In the genomic region with DNA sequence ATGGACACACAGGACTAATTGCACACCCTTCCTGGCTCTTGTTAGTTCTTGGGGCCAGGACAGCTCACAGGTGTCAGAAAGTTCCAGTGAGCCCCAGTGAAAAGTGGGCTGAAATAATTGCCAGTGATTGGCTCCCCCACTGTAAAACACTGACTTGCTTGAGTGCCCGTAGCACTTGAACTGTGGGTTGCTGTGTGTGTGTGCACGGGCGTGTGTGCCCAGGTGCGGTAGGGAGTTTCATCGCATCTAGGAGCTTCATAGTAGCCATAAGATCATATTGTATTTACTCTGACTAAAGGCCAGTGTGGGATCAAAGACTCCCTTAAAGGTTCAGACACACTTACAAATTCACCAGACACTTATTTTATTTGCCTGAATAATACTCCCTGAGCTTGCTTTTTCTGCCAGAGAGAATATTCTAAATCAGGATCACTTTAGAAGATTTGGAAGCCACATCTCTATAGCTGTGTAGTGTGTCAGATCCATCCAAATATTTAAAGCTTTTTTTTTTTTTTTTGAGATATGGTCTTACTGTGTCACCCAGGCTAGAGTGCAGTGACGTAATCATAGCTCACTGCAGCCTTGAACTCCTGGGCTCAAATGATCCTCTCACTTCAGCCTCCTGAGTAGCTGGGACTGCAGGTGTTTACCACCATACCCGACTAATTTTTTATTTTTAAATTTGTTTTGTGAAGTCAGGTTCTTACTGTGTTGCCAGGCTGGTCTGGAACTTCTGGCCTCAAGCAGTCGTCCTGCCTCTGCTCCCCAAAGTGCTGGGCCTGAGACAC, we compare ENCODE assay signal across 1 cellular context.
TF ChIP-seq lines count a peak whose summit lies in the region.

No MANE protein-coding gene starts in this region.

TF ChIP-seq in HepG2, 621 proteins besides CTCF, POLR2A, EP300 and RAD21 (continues in another document):
- TF ChIP-seq NR2F6 (IDR thresholded peaks at IDR 0.05) (0 out of 2 replicates have a peak, but pooled peaks have one; percentile 23), NR2F6 (CRISPR knock-in tag; IDR thresholded peaks at IDR 0.05) (no peak), NFE2L1 (CRISPR knock-in tag; IDR thresholded peaks at IDR 0.05; ENCODE audit: borderline replicate concordance) (no peak), ZNF709 (CRISPR knock-in tag; IDR thresholded peaks at IDR 0.05) (no peak), RNF2 (conservative IDR thresholded peaks at IDR 0.05; ENCODE audit: low read depth) (no peak), SKI (IDR thresholded peaks at IDR 0.05; ENCODE audit: partially characterized antibody) (no peak), HNF4A (CRISPR knock-in tag; IDR thresholded peaks at IDR 0.05) (peak; percentile 46), SIN3B (IDR thresholded peaks at IDR 0.05; ENCODE audit: low read length) (no peak), NR2C2 (CRISPR knock-in tag; IDR thresholded peaks at IDR 0.05; ENCODE audit: borderline replicate concordance) (no peak), JDP2 (CRISPR knock-in tag; IDR thresholded peaks at IDR 0.05; ENCODE audit: borderline replicate concordance) (no peak), HNRNPL (IDR thresholded peaks at IDR 0.05; ENCODE audit: low read depth, low read length) (no peak), YEATS4 (CRISPR knock-in tag; IDR thresholded peaks at IDR 0.05; ENCODE audit: borderline replicate concordance) (0 out of 2 replicates have a peak, but pooled peaks have one; percentile 26), ASH2L (IDR thresholded peaks at IDR 0.05; ENCODE audit: insufficient read length, low read depth, low read length) (peak; percentile 2), FOSL2 (CRISPR knock-in tag; IDR thresholded peaks at IDR 0.05) (no peak), ZFP36 (IDR thresholded peaks at IDR 0.05; ENCODE audit: borderline replicate concordance, low read depth, low read length, partially characterized antibody) (no peak), CREB1 (IDR thresholded peaks at IDR 0.05) (peak; percentile 49), CREB1 (CRISPR knock-in tag; IDR thresholded peaks at IDR 0.05) (no peak), ZNF510 (CRISPR knock-in tag; IDR thresholded peaks at IDR 0.05; ENCODE audit: low read depth) (no peak), BHLHE40 (IDR thresholded peaks at IDR 0.05; ENCODE audit: low read length) (no peak), RBM22 (optimal IDR thresholded peaks at IDR 0.05; ENCODE audit: low read length) (peak; percentile 69), ZNF678 (CRISPR knock-in tag; IDR thresholded peaks at IDR 0.05) (no peak), ADNP (CRISPR knock-in tag; IDR thresholded peaks at IDR 0.05) (no peak), ZFY (CRISPR knock-in tag; IDR thresholded peaks at IDR 0.05) (no peak), HDAC2 (CRISPR knock-in tag; IDR thresholded peaks at IDR 0.05) (0 out of 2 replicates have a peak, but pooled peaks have one; percentile 43), FOXJ3 (CRISPR knock-in tag; IDR thresholded peaks at IDR 0.05; ENCODE audit: borderline replicate concordance) (no peak)
- TF ChIP-seq, protein P1, sequence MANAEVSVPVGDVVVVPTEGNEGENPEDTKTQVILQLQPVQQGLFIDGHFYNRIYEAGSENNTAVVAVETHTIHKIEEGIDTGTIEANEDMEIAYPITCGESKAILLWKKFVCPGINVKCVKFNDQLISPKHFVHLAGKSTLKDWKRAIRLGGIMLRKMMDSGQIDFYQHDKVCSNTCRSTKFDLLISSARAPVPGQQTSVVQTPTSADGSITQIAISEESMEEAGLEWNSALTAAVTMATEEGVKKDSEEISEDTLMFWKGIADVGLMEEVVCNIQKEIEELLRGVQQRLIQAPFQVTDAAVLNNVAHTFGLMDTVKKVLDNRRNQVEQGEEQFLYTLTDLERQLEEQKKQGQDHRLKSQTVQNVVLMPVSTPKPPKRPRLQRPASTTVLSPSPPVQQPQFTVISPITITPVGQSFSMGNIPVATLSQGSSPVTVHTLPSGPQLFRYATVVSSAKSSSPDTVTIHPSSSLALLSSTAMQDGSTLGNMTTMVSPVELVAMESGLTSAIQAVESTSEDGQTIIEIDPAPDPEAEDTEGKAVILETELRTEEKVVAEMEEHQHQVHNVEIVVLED (CRISPR knock-in tag; IDR thresholded peaks at IDR 0.05; ENCODE audit: borderline replicate concordance): no peak
- TF ChIP-seq, protein P2, sequence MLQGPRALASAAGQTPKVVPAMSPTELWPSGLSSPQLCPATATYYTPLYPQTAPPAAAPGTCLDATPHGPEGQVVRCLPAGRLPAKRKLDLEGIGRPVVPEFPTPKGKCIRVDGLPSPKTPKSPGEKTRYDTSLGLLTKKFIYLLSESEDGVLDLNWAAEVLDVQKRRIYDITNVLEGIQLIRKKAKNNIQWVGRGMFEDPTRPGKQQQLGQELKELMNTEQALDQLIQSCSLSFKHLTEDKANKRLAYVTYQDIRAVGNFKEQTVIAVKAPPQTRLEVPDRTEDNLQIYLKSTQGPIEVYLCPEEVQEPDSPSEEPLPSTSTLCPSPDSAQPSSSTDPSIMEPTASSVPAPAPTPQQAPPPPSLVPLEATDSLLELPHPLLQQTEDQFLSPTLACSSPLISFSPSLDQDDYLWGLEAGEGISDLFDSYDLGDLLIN (CRISPR knock-in tag; IDR thresholded peaks at IDR 0.05; ENCODE audit: borderline replicate concordance): no peak
- TF ChIP-seq, protein P3, sequence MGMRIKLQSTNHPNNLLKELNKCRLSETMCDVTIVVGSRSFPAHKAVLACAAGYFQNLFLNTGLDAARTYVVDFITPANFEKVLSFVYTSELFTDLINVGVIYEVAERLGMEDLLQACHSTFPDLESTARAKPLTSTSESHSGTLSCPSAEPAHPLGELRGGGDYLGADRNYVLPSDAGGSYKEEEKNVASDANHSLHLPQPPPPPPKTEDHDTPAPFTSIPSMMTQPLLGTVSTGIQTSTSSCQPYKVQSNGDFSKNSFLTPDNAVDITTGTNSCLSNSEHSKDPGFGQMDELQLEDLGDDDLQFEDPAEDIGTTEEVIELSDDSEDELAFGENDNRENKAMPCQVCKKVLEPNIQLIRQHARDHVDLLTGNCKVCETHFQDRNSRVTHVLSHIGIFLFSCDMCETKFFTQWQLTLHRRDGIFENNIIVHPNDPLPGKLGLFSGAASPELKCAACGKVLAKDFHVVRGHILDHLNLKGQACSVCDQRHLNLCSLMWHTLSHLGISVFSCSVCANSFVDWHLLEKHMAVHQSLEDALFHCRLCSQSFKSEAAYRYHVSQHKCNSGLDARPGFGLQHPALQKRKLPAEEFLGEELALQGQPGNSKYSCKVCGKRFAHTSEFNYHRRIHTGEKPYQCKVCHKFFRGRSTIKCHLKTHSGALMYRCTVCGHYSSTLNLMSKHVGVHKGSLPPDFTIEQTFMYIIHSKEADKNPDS (CRISPR knock-in tag; IDR thresholded peaks at IDR 0.05): no peak
- TF ChIP-seq, protein P4, sequence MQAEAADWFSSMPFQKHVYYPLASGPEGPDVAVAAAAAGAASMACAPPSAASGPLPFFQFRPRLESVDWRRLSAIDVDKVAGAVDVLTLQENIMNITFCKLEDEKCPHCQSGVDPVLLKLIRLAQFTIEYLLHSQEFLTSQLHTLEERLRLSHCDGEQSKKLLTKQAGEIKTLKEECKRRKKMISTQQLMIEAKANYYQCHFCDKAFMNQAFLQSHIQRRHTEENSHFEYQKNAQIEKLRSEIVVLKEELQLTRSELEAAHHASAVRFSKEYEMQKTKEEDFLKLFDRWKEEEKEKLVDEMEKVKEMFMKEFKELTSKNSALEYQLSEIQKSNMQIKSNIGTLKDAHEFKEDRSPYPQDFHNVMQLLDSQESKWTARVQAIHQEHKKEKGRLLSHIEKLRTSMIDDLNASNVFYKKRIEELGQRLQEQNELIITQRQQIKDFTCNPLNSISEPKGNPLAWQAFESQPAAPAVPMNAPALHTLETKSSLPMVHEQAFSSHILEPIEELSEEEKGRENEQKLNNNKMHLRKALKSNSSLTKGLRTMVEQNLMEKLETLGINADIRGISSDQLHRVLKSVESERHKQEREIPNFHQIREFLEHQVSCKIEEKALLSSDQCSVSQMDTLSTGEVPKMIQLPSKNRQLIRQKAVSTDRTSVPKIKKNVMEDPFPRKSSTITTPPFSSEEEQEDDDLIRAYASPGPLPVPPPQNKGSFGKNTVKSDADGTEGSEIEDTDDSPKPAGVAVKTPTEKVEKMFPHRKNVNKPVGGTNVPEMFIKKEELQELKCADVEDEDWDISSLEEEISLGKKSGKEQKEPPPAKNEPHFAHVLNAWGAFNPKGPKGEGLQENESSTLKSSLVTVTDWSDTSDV (CRISPR knock-in tag; IDR thresholded peaks at IDR 0.05): no peak
- TF ChIP-seq, protein P5, sequence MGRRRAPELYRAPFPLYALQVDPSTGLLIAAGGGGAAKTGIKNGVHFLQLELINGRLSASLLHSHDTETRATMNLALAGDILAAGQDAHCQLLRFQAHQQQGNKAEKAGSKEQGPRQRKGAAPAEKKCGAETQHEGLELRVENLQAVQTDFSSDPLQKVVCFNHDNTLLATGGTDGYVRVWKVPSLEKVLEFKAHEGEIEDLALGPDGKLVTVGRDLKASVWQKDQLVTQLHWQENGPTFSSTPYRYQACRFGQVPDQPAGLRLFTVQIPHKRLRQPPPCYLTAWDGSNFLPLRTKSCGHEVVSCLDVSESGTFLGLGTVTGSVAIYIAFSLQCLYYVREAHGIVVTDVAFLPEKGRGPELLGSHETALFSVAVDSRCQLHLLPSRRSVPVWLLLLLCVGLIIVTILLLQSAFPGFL (CRISPR knock-in tag; IDR thresholded peaks at IDR 0.05): no peak
- TF ChIP-seq, protein P6, sequence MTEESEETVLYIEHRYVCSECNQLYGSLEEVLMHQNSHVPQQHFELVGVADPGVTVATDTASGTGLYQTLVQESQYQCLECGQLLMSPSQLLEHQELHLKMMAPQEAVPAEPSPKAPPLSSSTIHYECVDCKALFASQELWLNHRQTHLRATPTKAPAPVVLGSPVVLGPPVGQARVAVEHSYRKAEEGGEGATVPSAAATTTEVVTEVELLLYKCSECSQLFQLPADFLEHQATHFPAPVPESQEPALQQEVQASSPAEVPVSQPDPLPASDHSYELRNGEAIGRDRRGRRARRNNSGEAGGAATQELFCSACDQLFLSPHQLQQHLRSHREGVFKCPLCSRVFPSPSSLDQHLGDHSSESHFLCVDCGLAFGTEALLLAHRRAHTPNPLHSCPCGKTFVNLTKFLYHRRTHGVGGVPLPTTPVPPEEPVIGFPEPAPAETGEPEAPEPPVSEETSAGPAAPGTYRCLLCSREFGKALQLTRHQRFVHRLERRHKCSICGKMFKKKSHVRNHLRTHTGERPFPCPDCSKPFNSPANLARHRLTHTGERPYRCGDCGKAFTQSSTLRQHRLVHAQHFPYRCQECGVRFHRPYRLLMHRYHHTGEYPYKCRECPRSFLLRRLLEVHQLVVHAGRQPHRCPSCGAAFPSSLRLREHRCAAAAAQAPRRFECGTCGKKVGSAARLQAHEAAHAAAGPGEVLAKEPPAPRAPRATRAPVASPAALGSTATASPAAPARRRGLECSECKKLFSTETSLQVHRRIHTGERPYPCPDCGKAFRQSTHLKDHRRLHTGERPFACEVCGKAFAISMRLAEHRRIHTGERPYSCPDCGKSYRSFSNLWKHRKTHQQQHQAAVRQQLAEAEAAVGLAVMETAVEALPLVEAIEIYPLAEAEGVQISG (CRISPR knock-in tag; IDR thresholded peaks at IDR 0.05): 0 out of 2 replicates have a peak, but pooled peaks have one; percentile 31
- TF ChIP-seq, protein P7, sequence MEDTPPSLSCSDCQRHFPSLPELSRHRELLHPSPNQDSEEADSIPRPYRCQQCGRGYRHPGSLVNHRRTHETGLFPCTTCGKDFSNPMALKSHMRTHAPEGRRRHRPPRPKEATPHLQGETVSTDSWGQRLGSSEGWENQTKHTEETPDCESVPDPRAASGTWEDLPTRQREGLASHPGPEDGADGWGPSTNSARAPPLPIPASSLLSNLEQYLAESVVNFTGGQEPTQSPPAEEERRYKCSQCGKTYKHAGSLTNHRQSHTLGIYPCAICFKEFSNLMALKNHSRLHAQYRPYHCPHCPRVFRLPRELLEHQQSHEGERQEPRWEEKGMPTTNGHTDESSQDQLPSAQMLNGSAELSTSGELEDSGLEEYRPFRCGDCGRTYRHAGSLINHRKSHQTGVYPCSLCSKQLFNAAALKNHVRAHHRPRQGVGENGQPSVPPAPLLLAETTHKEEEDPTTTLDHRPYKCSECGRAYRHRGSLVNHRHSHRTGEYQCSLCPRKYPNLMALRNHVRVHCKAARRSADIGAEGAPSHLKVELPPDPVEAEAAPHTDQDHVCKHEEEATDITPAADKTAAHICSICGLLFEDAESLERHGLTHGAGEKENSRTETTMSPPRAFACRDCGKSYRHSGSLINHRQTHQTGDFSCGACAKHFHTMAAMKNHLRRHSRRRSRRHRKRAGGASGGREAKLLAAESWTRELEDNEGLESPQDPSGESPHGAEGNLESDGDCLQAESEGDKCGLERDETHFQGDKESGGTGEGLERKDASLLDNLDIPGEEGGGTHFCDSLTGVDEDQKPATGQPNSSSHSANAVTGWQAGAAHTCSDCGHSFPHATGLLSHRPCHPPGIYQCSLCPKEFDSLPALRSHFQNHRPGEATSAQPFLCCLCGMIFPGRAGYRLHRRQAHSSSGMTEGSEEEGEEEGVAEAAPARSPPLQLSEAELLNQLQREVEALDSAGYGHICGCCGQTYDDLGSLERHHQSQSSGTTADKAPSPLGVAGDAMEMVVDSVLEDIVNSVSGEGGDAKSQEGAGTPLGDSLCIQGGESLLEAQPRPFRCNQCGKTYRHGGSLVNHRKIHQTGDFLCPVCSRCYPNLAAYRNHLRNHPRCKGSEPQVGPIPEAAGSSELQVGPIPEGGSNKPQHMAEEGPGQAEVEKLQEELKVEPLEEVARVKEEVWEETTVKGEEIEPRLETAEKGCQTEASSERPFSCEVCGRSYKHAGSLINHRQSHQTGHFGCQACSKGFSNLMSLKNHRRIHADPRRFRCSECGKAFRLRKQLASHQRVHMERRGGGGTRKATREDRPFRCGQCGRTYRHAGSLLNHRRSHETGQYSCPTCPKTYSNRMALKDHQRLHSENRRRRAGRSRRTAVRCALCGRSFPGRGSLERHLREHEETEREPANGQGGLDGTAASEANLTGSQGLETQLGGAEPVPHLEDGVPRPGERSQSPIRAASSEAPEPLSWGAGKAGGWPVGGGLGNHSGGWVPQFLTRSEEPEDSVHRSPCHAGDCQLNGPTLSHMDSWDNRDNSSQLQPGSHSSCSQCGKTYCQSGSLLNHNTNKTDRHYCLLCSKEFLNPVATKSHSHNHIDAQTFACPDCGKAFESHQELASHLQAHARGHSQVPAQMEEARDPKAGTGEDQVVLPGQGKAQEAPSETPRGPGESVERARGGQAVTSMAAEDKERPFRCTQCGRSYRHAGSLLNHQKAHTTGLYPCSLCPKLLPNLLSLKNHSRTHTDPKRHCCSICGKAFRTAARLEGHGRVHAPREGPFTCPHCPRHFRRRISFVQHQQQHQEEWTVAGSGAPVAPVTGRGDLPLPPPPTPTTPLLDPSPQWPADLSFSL (CRISPR knock-in tag; IDR thresholded peaks at IDR 0.05): no peak
- TF ChIP-seq, protein P8, sequence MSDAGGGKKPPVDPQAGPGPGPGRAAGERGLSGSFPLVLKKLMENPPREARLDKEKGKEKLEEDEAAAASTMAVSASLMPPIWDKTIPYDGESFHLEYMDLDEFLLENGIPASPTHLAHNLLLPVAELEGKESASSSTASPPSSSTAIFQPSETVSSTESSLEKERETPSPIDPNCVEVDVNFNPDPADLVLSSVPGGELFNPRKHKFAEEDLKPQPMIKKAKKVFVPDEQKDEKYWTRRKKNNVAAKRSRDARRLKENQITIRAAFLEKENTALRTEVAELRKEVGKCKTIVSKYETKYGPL (CRISPR knock-in tag; IDR thresholded peaks at IDR 0.05): no peak
- TF ChIP-seq, protein P9, sequence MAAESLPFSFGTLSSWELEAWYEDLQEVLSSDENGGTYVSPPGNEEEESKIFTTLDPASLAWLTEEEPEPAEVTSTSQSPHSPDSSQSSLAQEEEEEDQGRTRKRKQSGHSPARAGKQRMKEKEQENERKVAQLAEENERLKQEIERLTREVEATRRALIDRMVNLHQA (CRISPR knock-in tag; IDR thresholded peaks at IDR 0.05): no peak
